In genomic region chr12:125254856-125255255, GRCh38 we compare ENCODE assay signal across 1 cellular context.
TF ChIP-seq lines count a peak whose summit lies in the region.

No MANE protein-coding gene starts in this region.

TF ChIP-seq in GM23338, 12 proteins besides CTCF, POLR2A, EP300 and RAD21 (continued from another document):
- TF ChIP-seq ZNF462 (CRISPR knock-in tag; IDR thresholded peaks at IDR 0.05) = no peak
- TF ChIP-seq EZH2phosphoT487 (IDR thresholded peaks at IDR 0.05; ENCODE audit: unreplicated experiment) = no peak
- no peak for TF ChIP-seq JUNB (IDR thresholded peaks at IDR 0.05; ENCODE audit: unreplicated experiment)
- TF ChIP-seq ZNF114 (CRISPR knock-in tag; IDR thresholded peaks at IDR 0.05) = no peak
